Comparison of ENCODE assay signal across 8 cellular contexts in the genomic region with DNA sequence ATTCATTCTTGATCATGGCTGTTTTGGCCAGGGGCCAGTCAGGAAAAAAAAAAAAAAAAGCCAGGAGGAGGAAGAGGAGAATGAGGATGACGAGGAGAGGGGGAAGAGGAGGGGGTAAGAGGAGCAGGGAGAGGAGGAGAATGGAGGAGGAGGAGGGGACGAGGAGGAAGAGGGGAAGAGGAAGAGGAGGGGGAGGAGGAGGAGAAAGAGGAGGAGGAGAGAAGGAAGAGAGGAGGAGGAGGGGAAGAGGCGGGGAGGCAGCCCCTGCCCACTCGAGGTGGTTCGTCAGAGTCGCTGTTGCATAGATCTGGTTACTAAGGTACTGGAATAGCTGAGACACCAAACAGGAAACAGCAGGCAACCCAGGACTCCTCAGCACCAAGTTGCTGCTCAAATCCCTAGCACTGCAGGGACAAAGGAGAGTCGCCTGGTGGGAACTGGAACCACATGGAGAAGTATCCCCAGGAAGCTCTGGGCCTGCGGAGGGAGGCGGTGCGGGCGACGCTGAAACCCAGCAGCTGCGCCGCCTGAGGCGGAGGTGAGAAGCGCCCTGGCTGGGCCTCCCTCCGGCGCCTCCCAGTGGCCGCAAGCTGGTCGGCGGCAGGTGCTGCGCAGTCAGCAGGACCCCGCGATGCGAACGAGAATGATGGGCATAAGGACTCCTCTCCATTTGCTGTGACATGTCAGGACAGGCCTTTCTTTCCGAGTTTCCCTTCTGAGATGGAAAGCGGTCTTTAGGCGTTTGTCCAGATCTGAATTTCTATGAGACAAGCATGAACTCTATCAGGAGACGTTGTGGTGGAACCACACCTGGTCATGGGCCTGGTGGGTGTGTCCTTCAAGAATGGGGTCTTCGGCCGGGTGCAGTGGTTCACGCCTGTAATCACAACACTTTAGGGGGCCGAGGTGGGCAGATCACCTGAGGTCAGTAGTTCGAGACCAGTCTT. TPM values are rescaled to one million over a fixed set of nuclear protein-coding genes. Genes with fewer than 3 reads are reported as not detected.
DNase-seq lines count a peak whose midpoint lies in the region; ATAC-seq, FAIRE-seq and TF ChIP-seq lines count a peak whose summit lies in the region.

No MANE protein-coding gene starts in this region.

- no peaks in the 10 kb centered on the region for H3K36me3 ChIP-seq in neural progenitor cell

- DNase-seq in AG08396 (ENCODE audit: low spot score) (peak; percentile 87), GM19239 (ENCODE audit: insufficient read length, low spot score) (peak; percentile 80), HUDEP-2 (lab: John Stamatoyannopoulos, UW; ENCODE audit: unreplicated experiment in 76 of 76) (peak in 68 of 76 experiments; percentile 4 to 80 (median 57)), RWPE1 (ENCODE audit: low spot score) (peak; percentile 9), activated gamma-delta T cell treated with Interleukin-2 at 50 U/mL for 16 hours (peak; percentile 75), foreskin keratinocyte (peak; percentile 46 to 71), neural progenitor cell (ENCODE audit: low spot score) (peak; percentile 91)
- DNase-seq in stimulated activated naive CD8-positive, alpha-beta T cell treated with anti-CD3 and anti-CD28 coated beads, Interleukin-15, amount 100 ng/mL, for 72 hours = peak; percentile 79 to 81

- H4K20me1 ChIP-seq in neural progenitor cell (ENCODE audit: low read depth) = no peaks in the 10 kb centered on the region

- H2AFZ ChIP-seq in neural progenitor cell (replicated peaks) = peak overlapping the region; percentile 88

- peaks cover 33% of the 10 kb centered on the region for H3K4me1 Mint-ChIP-seq in neural progenitor cell
- H3K4me1 Mint-ChIP-seq in stimulated activated naive CD8-positive, alpha-beta T cell treated with anti-CD3 and anti-CD28 coated beads, Interleukin-15, amount 100 ng/mL, for 72 hours = peaks cover 16% of the 10 kb centered on the region

- H3F3A ChIP-seq in neural progenitor cell (ENCODE audit: low read depth) = peaks cover 21% of the 10 kb centered on the region

- H3K4me2 ChIP-seq in neural progenitor cell = peak overlapping the region; percentile 54

- ATAC-seq in foreskin keratinocyte = peak; percentile 90
- peak; percentile 97 for ATAC-seq in stimulated activated naive CD8-positive, alpha-beta T cell treated with anti-CD3 and anti-CD28 coated beads, Interleukin-15, amount 100 ng/mL, for 72 hours

- TF ChIP-seq CTCF in RWPE1 (conservative IDR thresholded peaks at IDR 0.05; ENCODE audit: low read depth) (peak; percentile 67), foreskin keratinocyte (conservative IDR thresholded peaks at IDR 0.05) (peak; percentile 99), neural progenitor cell (IDR thresholded peaks at IDR 0.05) (peak; percentile 94)

- POLR2A ChIA-PET in RWPE1 (lab: Yijun Ruan, JAX; ENCODE audit: low non-redundant PET) = no interaction called here

- CTCF ChIA-PET in RWPE1 (lab: Yijun Ruan, JAX) = interaction anchor here (0.6 kb wide), 2 partner anchors 140 to 721 kb away, joined by 3 to 4 read pairs; no protein-coding TSS in a partner anchor

- no peaks in the 10 kb centered on the region for H3K9me3 ChIP-seq in neural progenitor cell (ENCODE audit: low read depth)

- no peaks in the 10 kb centered on the region for H3K79me2 ChIP-seq in neural progenitor cell (ENCODE audit: low read depth)

- peak overlapping the region; percentile 22 for H3K4me3 ChIP-seq in neural progenitor cell

- H3K27me3 ChIP-seq in foreskin keratinocyte = no peaks in the 10 kb centered on the region
- H3K27me3 ChIP-seq in neural progenitor cell = no peaks in the 10 kb centered on the region

- H3K27ac ChIP-seq in RWPE1 (no peak overlapping the region), foreskin keratinocyte (no peak overlapping the region), neural progenitor cell (no peak overlapping the region)

- no peaks in the 10 kb centered on the region for H3K9me3 Mint-ChIP-seq in neural progenitor cell
- H3K9me3 Mint-ChIP-seq in stimulated activated naive CD8-positive, alpha-beta T cell treated with anti-CD3 and anti-CD28 coated beads, Interleukin-15, amount 100 ng/mL, for 72 hours = no peaks in the 10 kb centered on the region

- H3K27me3 Mint-ChIP-seq in neural progenitor cell (ENCODE audit: insufficient read depth, low read depth) = peaks cover 14% of the 10 kb centered on the region
- no peaks in the 10 kb centered on the region for H3K27me3 Mint-ChIP-seq in stimulated activated naive CD8-positive, alpha-beta T cell treated with anti-CD3 and anti-CD28 coated beads, Interleukin-15, amount 100 ng/mL, for 72 hours

- H3K4me1 ChIP-seq in foreskin keratinocyte (peaks cover 4% of the 10 kb centered on the region), neural progenitor cell (peaks cover 23% of the 10 kb centered on the region)

- peak overlapping the region; percentile 48 for H3K4me3 Mint-ChIP-seq in neural progenitor cell
- peak overlapping the region; percentile 71 to 79 for H3K4me3 Mint-ChIP-seq in stimulated activated naive CD8-positive, alpha-beta T cell treated with anti-CD3 and anti-CD28 coated beads, Interleukin-15, amount 100 ng/mL, for 72 hours

- H3K27ac Mint-ChIP-seq in neural progenitor cell = peak overlapping the region; percentile 27
- peak overlapping the region; percentile 90 to 92 for H3K27ac Mint-ChIP-seq in stimulated activated naive CD8-positive, alpha-beta T cell treated with anti-CD3 and anti-CD28 coated beads, Interleukin-15, amount 100 ng/mL, for 72 hours

- FAIRE-seq in GM19239 (lab: Jason Lieb, UNC) = peak; percentile 93

- H3K9ac ChIP-seq in neural progenitor cell = no peak overlapping the region

- no peaks in the 10 kb centered on the region for H3K36me3 Mint-ChIP-seq in neural progenitor cell

RNA-seq across cellular contexts. Expression of gene FAM240A, which starts 17.5 kb away (rescaled TPM):
- total RNA-seq in foreskin keratinocyte (not detected in 2 replicates), neural progenitor cell (ENCODE audit: low replicate concordance) (not detected in 2 replicates)
- not detected in 2 replicates for polyA plus RNA-seq in foreskin keratinocyte

Comparison
In these comparisons a context has a peak if more than half of its experiments do, and no peak if none do; other contexts are left out.
1. DNase-seq: peak in every context shown above with its lines; median percentile 91 in neural progenitor cell; 87 in AG08396; 80 in GM19239; 80 in stimulated activated naive CD8-positive, alpha-beta T cell treated with anti-CD3 and anti-CD28 coated beads, Interleukin-15, amount 100 ng/mL, for 72 hours; 75 in activated gamma-delta T cell treated with Interleukin-2 at 50 U/mL for 16 hours; 58 in foreskin keratinocyte; 57 in HUDEP-2; 9 in RWPE1.